Comparison of ENCODE assay signal across 3 cellular contexts in genomic region chr15:63071288-63071909, GRCh38.
A peak's percentile ranks its signal among the peaks of the same experiment; 100 is the strongest.
TF ChIP-seq lines count a peak whose summit lies in the region.

No MANE protein-coding gene starts in this region.

TF ChIP-seq in GM23338, 12 proteins besides CTCF, POLR2A, EP300 and RAD21 (continues in another document):
- TF ChIP-seq CREB1 (CRISPR knock-in tag; IDR thresholded peaks at IDR 0.05; ENCODE audit: low read depth) (no peak), EZH2phosphoT487 (IDR thresholded peaks at IDR 0.05; ENCODE audit: unreplicated experiment) (no peak), JUNB (IDR thresholded peaks at IDR 0.05; ENCODE audit: unreplicated experiment) (no peak), ZNF331 (CRISPR knock-in tag; IDR thresholded peaks at IDR 0.05; ENCODE audit: low read depth) (no peak), REST (IDR thresholded peaks at IDR 0.05; ENCODE audit: unreplicated experiment) (no peak), NANOG (IDR thresholded peaks at IDR 0.05; ENCODE audit: borderline replicate concordance) (no peak), ZNF114 (CRISPR knock-in tag; IDR thresholded peaks at IDR 0.05) (no peak), POLR2AphosphoS5 (IDR thresholded peaks at IDR 0.05; ENCODE audit: low read depth) (no peak), EZH2 (IDR thresholded peaks at IDR 0.05; ENCODE audit: low read depth, unreplicated experiment) (no peak), STAT1 (IDR thresholded peaks at IDR 0.05; ENCODE audit: unreplicated experiment) (no peak)
- TF ChIP-seq, protein P1, sequence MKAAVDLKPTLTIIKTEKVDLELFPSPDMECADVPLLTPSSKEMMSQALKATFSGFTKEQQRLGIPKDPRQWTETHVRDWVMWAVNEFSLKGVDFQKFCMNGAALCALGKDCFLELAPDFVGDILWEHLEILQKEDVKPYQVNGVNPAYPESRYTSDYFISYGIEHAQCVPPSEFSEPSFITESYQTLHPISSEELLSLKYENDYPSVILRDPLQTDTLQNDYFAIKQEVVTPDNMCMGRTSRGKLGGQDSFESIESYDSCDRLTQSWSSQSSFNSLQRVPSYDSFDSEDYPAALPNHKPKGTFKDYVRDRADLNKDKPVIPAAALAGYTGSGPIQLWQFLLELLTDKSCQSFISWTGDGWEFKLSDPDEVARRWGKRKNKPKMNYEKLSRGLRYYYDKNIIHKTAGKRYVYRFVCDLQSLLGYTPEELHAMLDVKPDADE (IDR thresholded peaks at IDR 0.05): no peak

TF ChIP-seq in SK-N-SH, 30 proteins besides CTCF, POLR2A, EP300 and RAD21:
- TF ChIP-seq RCOR1 (IDR thresholded peaks at IDR 0.05; ENCODE audit: low read length) (no peak), GATA2 (CRISPR knock-in tag; IDR thresholded peaks at IDR 0.05) (no peak), TCF12 (IDR thresholded peaks at IDR 0.05) (no peak), POLR2AphosphoS5 (IDR thresholded peaks at IDR 0.05; ENCODE audit: low read depth, low read length) (0 out of 2 replicates have a peak, but pooled peaks have one; percentile 2), GABPA (IDR thresholded peaks at IDR 0.05; ENCODE audit: low read depth) (no peak), JUND (IDR thresholded peaks at IDR 0.05) (0 out of 2 replicates have a peak, but pooled peaks have one; percentile 5), RFX5 (IDR thresholded peaks at IDR 0.05; ENCODE audit: low read length) (no peak), YY1 (IDR thresholded peaks at IDR 0.05; ENCODE audit: low read depth) (no peak), ZBTB33 (IDR thresholded peaks at IDR 0.05; ENCODE audit: borderline replicate concordance, low read depth) (no peak)
- TF ChIP-seq, protein P2, sequence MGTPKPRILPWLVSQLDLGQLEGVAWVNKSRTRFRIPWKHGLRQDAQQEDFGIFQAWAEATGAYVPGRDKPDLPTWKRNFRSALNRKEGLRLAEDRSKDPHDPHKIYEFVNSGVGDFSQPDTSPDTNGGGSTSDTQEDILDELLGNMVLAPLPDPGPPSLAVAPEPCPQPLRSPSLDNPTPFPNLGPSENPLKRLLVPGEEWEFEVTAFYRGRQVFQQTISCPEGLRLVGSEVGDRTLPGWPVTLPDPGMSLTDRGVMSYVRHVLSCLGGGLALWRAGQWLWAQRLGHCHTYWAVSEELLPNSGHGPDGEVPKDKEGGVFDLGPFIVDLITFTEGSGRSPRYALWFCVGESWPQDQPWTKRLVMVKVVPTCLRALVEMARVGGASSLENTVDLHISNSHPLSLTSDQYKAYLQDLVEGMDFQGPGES (IDR thresholded peaks at IDR 0.05; ENCODE audit: low read depth, low read length): no peak
- TF ChIP-seq, protein P3, sequence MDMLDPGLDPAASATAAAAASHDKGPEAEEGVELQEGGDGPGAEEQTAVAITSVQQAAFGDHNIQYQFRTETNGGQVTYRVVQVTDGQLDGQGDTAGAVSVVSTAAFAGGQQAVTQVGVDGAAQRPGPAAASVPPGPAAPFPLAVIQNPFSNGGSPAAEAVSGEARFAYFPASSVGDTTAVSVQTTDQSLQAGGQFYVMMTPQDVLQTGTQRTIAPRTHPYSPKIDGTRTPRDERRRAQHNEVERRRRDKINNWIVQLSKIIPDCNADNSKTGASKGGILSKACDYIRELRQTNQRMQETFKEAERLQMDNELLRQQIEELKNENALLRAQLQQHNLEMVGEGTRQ (IDR thresholded peaks at IDR 0.05; ENCODE audit: borderline replicate concordance, low read depth, low read length): no peak
TF ChIP-seq in SK-N-SH: peak in this region for 2.

TF ChIP-seq in HEK293T, 16 proteins besides CTCF, POLR2A, EP300 and RAD21:
- TF ChIP-seq FOXA1 (IDR thresholded peaks at IDR 0.05): no peak
- no peak for TF ChIP-seq SUZ12 (IDR thresholded peaks at IDR 0.05)
- no peak for TF ChIP-seq BHLHE40 (IDR thresholded peaks at IDR 0.05; ENCODE audit: borderline replicate concordance)
- no peak for TF ChIP-seq FOXK2 (IDR thresholded peaks at IDR 0.05)
- TF ChIP-seq CTBP1 (IDR thresholded peaks at IDR 0.05; ENCODE audit: borderline replicate concordance): no peak
- no peak for TF ChIP-seq L3MBTL2 (conservative IDR thresholded peaks at IDR 0.05)
- TF ChIP-seq HDGF (IDR thresholded peaks at IDR 0.05; ENCODE audit: borderline replicate concordance): no peak
- no peak for TF ChIP-seq ARNT (IDR thresholded peaks at IDR 0.05)
- TF ChIP-seq ZNF384 (IDR thresholded peaks at IDR 0.05): no peak
TF ChIP-seq in HEK293T: peak in this region for 0.
